Comparison of ENCODE assay signal across 16 cellular contexts in the genomic region with DNA sequence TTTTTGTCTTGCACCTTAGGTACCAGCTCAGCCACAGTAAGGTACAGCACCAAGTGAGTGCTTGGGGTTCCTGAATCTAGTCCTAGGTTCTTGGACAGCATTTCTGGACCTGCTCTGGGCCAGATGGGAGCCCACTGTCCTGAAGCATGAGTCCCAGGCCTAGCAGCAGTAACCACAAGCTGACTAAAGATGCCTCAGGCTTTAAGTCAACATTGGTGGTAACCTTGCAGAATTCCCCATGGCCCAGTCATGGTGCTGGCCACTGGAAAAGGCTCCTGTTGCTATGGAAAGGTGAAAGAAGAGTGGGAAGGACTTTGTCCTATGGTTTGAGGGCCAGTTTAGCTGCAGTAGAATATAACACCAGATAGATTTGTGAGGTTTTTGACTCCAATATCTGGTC.
DNase-seq lines count a peak whose midpoint lies in the region; ATAC-seq and TF ChIP-seq lines count a peak whose summit lies in the region.
"Had no signal": no experiment of that assay in that cellular context is flagged by ENCODE, and none has a peak within 500 bp of the region (broad histone marks: within the 10 kb centered on the region; RNA-seq: fewer than 3 reads in every experiment).

No MANE protein-coding gene starts in this region.

- H3K9me3 ChIP-seq in PC-9 (ENCODE audit: insufficient read depth, low read depth) = no peaks in the 10 kb centered on the region
- H3K9me3 ChIP-seq in fibroblast of lung (ENCODE audit: control insufficient read depth, insufficient read depth, low read depth, low read length) = no peaks in the 10 kb centered on the region
- H3K9me3 ChIP-seq: gastrocnemius medialis, right atrium auricular region had no signal

- ATAC-seq in left ventricle myocardium superior = no peak
- ATAC-seq: gastrocnemius medialis had no signal

- no peak for TF ChIP-seq CTCF in PC-9 (conservative IDR thresholded peaks at IDR 0.05)
- TF ChIP-seq CTCF in fibroblast of lung (conservative IDR thresholded peaks at IDR 0.05 in 1 of 2, IDR thresholded peaks at IDR 0.05 in 1 of 2; ENCODE audit: low read depth in 1 of 2, low read length in 2 of 2) = no peak

- H3F3A ChIP-seq in PC-9 (ENCODE audit: insufficient read depth, low read depth) = no peaks in the 10 kb centered on the region

- DNase-seq in GM04504 (ENCODE audit: low read depth) (peak; percentile 58), PC-9 (peak; percentile 9 to 50), fibroblast of lung (ENCODE audit: low read depth in 2 of 2) (peak; percentile 48 to 89), stromal cell of bone marrow (ENCODE audit: low read depth) (peak; percentile 50), NCI-H1105 (lab: John Stamatoyannopoulos, UW) (no peak), left ventricle myocardium superior (no peak)
- no peak for DNase-seq in activated CD8-positive, alpha-beta memory T cell treated with anti-CD3 and anti-CD28 coated beads for 24 hours
- DNase-seq: activated CD4-positive, CD25-positive, alpha-beta regulatory T cell; activated naive CD4-positive, alpha-beta T cell treated with anti-CD3 and anti-CD28 coated beads, Interleukin-2, amount 10 ng/mL, durations not matched to agents 7 days and 5 days; central memory CD4-positive, alpha-beta T cell; gastrocnemius medialis; NCI-H1092; NCI-H2171 treated with DMSO at 0.1 percent for 48 hours; stimulated activated CD4-positive, alpha-beta T cell treated with anti-CD3 and anti-CD28 coated beads, Interleukin-2, amount 100 ng/mL, for 48 hours; stimulated activated CD8-positive, alpha-beta memory T cell treated with anti-CD3 and anti-CD28 coated beads, Interleukin-4, amount 100 ng/mL, for 48 hours had no signal

- H2AFZ ChIP-seq in PC-9 = no peak overlapping the region
- no peak overlapping the region for H2AFZ ChIP-seq in fibroblast of lung (ENCODE audit: low read length)

- no peaks in the 10 kb centered on the region; the same call in 1 of the 2 replicates for H3K4me1 ChIP-seq in PC-9 (replicated peaks; ENCODE audit: insufficient read depth)
- peaks cover 7% of the 10 kb centered on the region for H3K4me1 ChIP-seq in fibroblast of lung (ENCODE audit: control insufficient read depth, extremely low read depth, insufficient read depth, low read length)
- H3K4me1 ChIP-seq: gastrocnemius medialis, right atrium auricular region had no signal

- BruUV-seq in PC-9 (replicated peaks; lab: Mats Ljungman, UMichigan) = no TSS peak

- no peak overlapping the region for H3K4me2 ChIP-seq in PC-9
- no peak overlapping the region for H3K4me2 ChIP-seq in fibroblast of lung (ENCODE audit: extremely low read depth, insufficient read depth, low read length)

- no peak overlapping the region for H3K4me3 ChIP-seq in PC-9
- H3K4me3 ChIP-seq in fibroblast of lung (replicated peaks in 1 of 4; ENCODE audit: control extremely low read depth in 1 of 4, insufficient read depth in 1 of 4, low read depth in 3 of 4, low read length in 4 of 4) = no peak overlapping the region
- H3K4me3 ChIP-seq: gastrocnemius medialis, right atrium auricular region had no signal

- CTCF ChIA-PET in PC-9 (lab: Charles Lee) = no interaction called here

- no peak overlapping the region for H3K9ac ChIP-seq in fibroblast of lung (ENCODE audit: insufficient read depth, low read length)

- H4K20me1 ChIP-seq in PC-9 (ENCODE audit: insufficient read depth) (no peaks in the 10 kb centered on the region), fibroblast of lung (ENCODE audit: control insufficient read depth, extremely low read depth, insufficient read depth, low read length) (no peaks in the 10 kb centered on the region)

- intact Hi-C loops in PC-9 (cut with micrococcal nuclease; ENCODE audit: unreplicated experiment) = no loop called here
- intact Hi-C loops in left ventricle myocardium superior (cut with micrococcal nuclease) = no loop called here

- no peaks in the 10 kb centered on the region for H3K27me3 ChIP-seq in PC-9 (ENCODE audit: insufficient read depth, low read depth)
- no peaks in the 10 kb centered on the region for H3K27me3 ChIP-seq in fibroblast of lung (ENCODE audit: control insufficient read depth, insufficient read depth, low read length)
- H3K27me3 ChIP-seq: gastrocnemius medialis, right atrium auricular region had no signal

- no peaks in the 10 kb centered on the region for H3K36me3 ChIP-seq in PC-9 (ENCODE audit: low read depth)
- H3K36me3 ChIP-seq in fibroblast of lung (ENCODE audit: control insufficient read depth, insufficient read depth, low read length) = no peaks in the 10 kb centered on the region
- H3K36me3 ChIP-seq: gastrocnemius medialis, right atrium auricular region had no signal

- H3K9me2 ChIP-seq in PC-9 (ENCODE audit: insufficient read depth) = no peaks in the 10 kb centered on the region; the same call in 1 of the 2 replicates

- H3K79me2 ChIP-seq in PC-9 (ENCODE audit: low read depth) = no peaks in the 10 kb centered on the region
- no peaks in the 10 kb centered on the region for H3K79me2 ChIP-seq in fibroblast of lung (ENCODE audit: control insufficient read depth, insufficient read depth, low read length)

- H3K27ac ChIP-seq in PC-9 (no peak overlapping the region), fibroblast of lung (ENCODE audit: insufficient read depth, low read length) (peak overlapping the region; percentile 37)
- H3K27ac ChIP-seq: gastrocnemius medialis, right atrium auricular region had no signal

- POLR2A ChIA-PET in PC-9 (lab: Charles Lee; ENCODE audit: unreplicated experiment) = no interaction called here

Comparison
In these comparisons a context has a peak if more than half of its experiments do, and no peak if none do; other contexts are left out.
1. DNase-seq: peak in GM04504 (single experiment), PC-9 (2 of 2), fibroblast of lung (2 of 2) and stromal cell of bone marrow (single experiment); none in NCI-H1105 (single experiment), left ventricle myocardium superior (single experiment) and activated CD8-positive, alpha-beta memory T cell treated with anti-CD3 and anti-CD28 coated beads for 24 hours (single experiment).